Comparison of ENCODE assay signal across 8 cellular contexts in the genomic region with DNA sequence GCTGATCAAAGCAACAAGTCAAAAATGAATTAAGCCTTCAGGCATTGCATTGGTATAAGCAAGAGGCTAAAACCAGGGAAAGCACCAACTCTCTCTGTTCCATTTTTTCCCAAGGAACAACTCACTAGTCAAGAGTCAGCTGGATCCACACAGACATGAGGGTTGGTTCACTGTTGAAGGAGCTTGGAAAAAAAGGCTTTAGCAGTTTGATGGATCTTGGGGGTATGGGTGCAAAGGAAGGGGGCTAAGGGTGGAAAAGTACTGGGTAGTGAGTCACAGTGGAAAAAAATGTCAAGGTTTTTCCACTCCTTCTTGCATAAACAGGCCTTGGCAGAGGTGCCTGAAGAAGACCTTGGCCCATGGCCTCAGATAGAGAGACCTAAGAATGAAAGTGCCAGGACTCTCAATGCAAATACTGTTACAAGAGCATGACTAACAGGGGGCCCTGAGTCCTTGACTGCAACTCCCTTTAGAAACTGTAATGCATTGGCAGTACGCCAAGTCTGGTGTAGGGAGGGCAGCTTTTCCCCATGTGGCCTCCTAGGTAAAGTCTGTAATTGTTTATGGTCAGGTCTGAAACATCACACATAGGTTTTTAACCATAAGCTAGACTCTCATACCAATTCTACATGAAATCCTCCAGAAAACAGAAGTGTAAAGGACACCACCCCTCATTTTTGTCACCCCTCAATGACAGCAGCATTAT. TPM values are rescaled to one million over a fixed set of nuclear protein-coding genes. Genes with fewer than 3 reads are reported as not detected.
DNase-seq lines count a peak whose midpoint lies in the region; ATAC-seq and TF ChIP-seq lines count a peak whose summit lies in the region.

No MANE protein-coding gene starts in this region.

- no peaks in the 10 kb centered on the region for H3K27me3 ChIP-seq in adipocyte (replicated peaks; ENCODE audit: control insufficient read depth, insufficient read depth, low read length)

- TF ChIP-seq CTCF in GM20000 (IDR thresholded peaks at IDR 0.05; ENCODE audit: extremely low read depth, missing control alignments) (no peak), CD14-positive monocyte (IDR thresholded peaks at IDR 0.05) (no peak)

- no peaks in the 10 kb centered on the region for H3K9me3 Mint-ChIP-seq in CD14-positive monocyte

- peaks cover 52 to 69% of the 10 kb centered on the region in 2 donors for H3K36me3 Mint-ChIP-seq in CD14-positive monocyte

- H3K27me3 Mint-ChIP-seq in CD14-positive monocyte (ENCODE audit: low read depth in 3 of 3), result no peaks in the 10 kb centered on the region

- H3K4me3 Mint-ChIP-seq in CD14-positive monocyte, result no peak overlapping the region

- no peak overlapping the region for H3K4me3 ChIP-seq in adipocyte (ENCODE audit: low read length)

- no peak overlapping the region for H3K9ac ChIP-seq in adipocyte (ENCODE audit: low read length)

- ATAC-seq in HG03460 (IDR thresholded peaks at IDR 0.05; ENCODE audit: unreplicated experiment), result peak; percentile 98

- H3K4me1 Mint-ChIP-seq in CD14-positive monocyte, result peaks cover 6% of the 10 kb centered on the region

- peaks cover 43% of the 10 kb centered on the region for H3K36me3 ChIP-seq in adipocyte (ENCODE audit: control insufficient read depth, insufficient read depth, low read length, severe bottlenecking)

- DNase-seq in Daoy (ENCODE audit: low read depth) (peak; percentile 89), GM20000 (ENCODE audit: low spot score) (peak; percentile 73), NCI-H82 (lab: John Stamatoyannopoulos, UW) (peak; percentile 80), adipocyte (ENCODE audit: low read depth) (peak; percentile 67), non-pigmented ciliary epithelial cell (ENCODE audit: low read depth) (peak; percentile 63), CD14-positive monocyte (ENCODE audit: low spot score) (no peak)
- DNase-seq in effector CD8-positive, alpha-beta T cell (lab: John Stamatoyannopoulos, UW), result no peak

- peak overlapping the region in 1 of 7 donors; percentile 8 for H3K27ac Mint-ChIP-seq in CD14-positive monocyte

- intact Hi-C loops in CD14-positive monocyte (cut with micrococcal nuclease), result no loop called here

- H3K9me3 ChIP-seq in adipocyte (ENCODE audit: control insufficient read depth, low read length), result no peaks in the 10 kb centered on the region

- H3K4me1 ChIP-seq in adipocyte (ENCODE audit: control insufficient read depth, insufficient read depth, low read length), result peaks cover 23% of the 10 kb centered on the region

RNA-seq across cellular contexts. Expression of a gene that starts 23.7 kb away (rescaled TPM):
- not detected in 2 replicates for total RNA-seq in Daoy (2014; rRNA removed; shearing (Covaris generic))
- polyA plus RNA-seq in CD14-positive monocyte, result not detected

RNA-seq across cellular contexts. Expression of a gene that starts 30.0 kb away (rescaled TPM):
- total RNA-seq in Daoy (2014; rRNA removed; shearing (Covaris generic)), result not detected in 2 replicates
- not detected for polyA plus RNA-seq in CD14-positive monocyte

RNA-seq across cellular contexts. Expression of a gene that starts 48.1 kb away (rescaled TPM):
- total RNA-seq in Daoy (2014; rRNA removed; shearing (Covaris generic)), result 44.1 and 51.0 TPM in 2 replicates
- 10 to 100 TPM in 1 of 2 donors, 1 to 10 TPM in 1; 7.9 to 11.1 TPM for polyA plus RNA-seq in CD14-positive monocyte

RNA-seq across cellular contexts. Expression of a gene that starts 48.4 kb away (rescaled TPM):
- total RNA-seq in Daoy (2014; rRNA removed; shearing (Covaris generic)), result 12.2 and 24.1 TPM in 2 replicates
- 10 to 100 TPM; 15.9 to 27.5 TPM for polyA plus RNA-seq in CD14-positive monocyte

Comparison
In these comparisons a context has a peak if more than half of its experiments do, and no peak if none do; other contexts are left out.
1. DNase-seq: peak in Daoy (single experiment), GM20000 (single experiment), NCI-H82 (single experiment), adipocyte (single experiment) and non-pigmented ciliary epithelial cell (single experiment); none in effector CD8-positive, alpha-beta T cell (single experiment) and CD14-positive monocyte (single experiment).